ENCODE assay signal across 23 cellular contexts in the genomic region with DNA sequence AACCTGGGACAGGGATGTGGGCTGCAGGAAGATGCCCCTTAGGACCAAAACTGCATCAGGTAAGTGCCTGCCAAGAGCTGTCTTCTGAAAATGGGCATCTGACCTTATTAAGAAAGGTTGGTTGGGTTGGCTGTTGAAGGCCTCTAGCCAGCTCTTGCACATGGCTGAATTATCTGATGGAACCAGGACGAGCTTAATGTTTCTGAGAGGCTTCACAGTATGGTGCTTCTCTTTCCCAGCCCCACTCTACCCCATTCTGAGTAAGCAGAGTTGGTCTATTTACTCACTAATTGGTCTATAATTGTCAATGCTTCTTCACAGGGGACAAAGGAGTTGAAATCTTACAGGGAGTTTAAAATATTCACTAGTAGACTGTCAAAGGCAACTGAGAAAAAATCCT.
"Had no signal": no experiment of that assay in that cellular context is flagged by ENCODE, and none has a peak within 500 bp of the region (broad histone marks: within the 10 kb centered on the region; RNA-seq: fewer than 3 reads in every experiment).

No MANE protein-coding gene starts in this region.

- DNase-seq: activated CD4-positive, alpha-beta T cell treated with anti-CD3 and anti-CD28 coated beads for 48 hours; activated CD4-positive, alpha-beta T cell treated with anti-CD3 and anti-CD28 coated beads, Interleukin-2, amount 50 U/mL, for 48 hours; activated CD4-positive, CD25-positive, alpha-beta regulatory T cell treated with anti-CD3 and anti-CD28 coated beads, Interleukin-2, amount 50 U/mL, for 72 hours; activated CD8-positive, alpha-beta memory T cell treated with anti-CD3 and anti-CD28 coated beads, Interleukin-2, amount 10 ng/mL, durations not matched to agents 7 days and 5 days; activated effector memory CD4-positive, alpha-beta T cell treated with anti-CD3 and anti-CD28 coated beads, Interleukin-2, amount 50 U/mL, for 16 hours; activated naive CD4-positive, alpha-beta T cell treated with Interleukin-2 at 50 U/mL for 16 hours; activated T-cell treated with anti-CD3 and anti-CD28 coated beads, Interleukin-2, amount 50 U/mL, for 24 hours; amygdala; KG1; NCI-H1092 treated with DMSO at 0.1 percent for 48 hours; NCI-H1436; NCI-H1694 treated with DMSO at 0.1 percent for 48 hours; NCI-H2029 treated with DMSO at 0.1 percent for 48 hours; NCI-H446; NCI-H524; NCI-H82; PC-3; SHP77 treated with DMSO at 0.1 percent for 48 hours had no signal

- H3K27ac Mint-ChIP-seq: activated CD8-positive, alpha-beta memory T cell treated with anti-CD3 and anti-CD28 coated beads, Interleukin-2, amount 10 ng/mL, durations not matched to agents 7 days and 5 days; activated naive CD4-positive, alpha-beta T cell treated with anti-CD3 and anti-CD28 coated beads, Interleukin-2, amount 50 U/mL, for 72 hours; activated T-cell treated with anti-CD3 and anti-CD28 coated beads, Interleukin-2, amount 50 U/mL, for 24 hours; brain; IgD-negative memory B cell; T-helper 1 cell treated with Interleukin-12 subunit alpha and Interleukin-12 subunit beta and Interleukin-4 antibody, amounts not matched to agents 30 μg/mL and 1 μg/mL, for 36 hours had no signal

- H3K4me3 Mint-ChIP-seq: activated CD8-positive, alpha-beta memory T cell treated with anti-CD3 and anti-CD28 coated beads, Interleukin-2, amount 10 ng/mL, durations not matched to agents 7 days and 5 days; activated T-cell treated with anti-CD3 and anti-CD28 coated beads, Interleukin-2, amount 50 U/mL, for 24 hours; brain; central memory CD8-positive, alpha-beta T cell; IgD-negative memory B cell; T-helper 1 cell treated with Interleukin-12 subunit alpha and Interleukin-12 subunit beta and Interleukin-4 antibody, amounts not matched to agents 30 μg/mL and 1 μg/mL, for 36 hours had no signal

- ATAC-seq: activated CD8-positive, alpha-beta memory T cell treated with anti-CD3 and anti-CD28 coated beads, Interleukin-2, amount 10 ng/mL, durations not matched to agents 7 days and 5 days; activated naive CD4-positive, alpha-beta T cell treated with anti-CD3 and anti-CD28 coated beads, Interleukin-2, amount 50 U/mL, for 72 hours; PC-3 had no signal

- H3K4me1 Mint-ChIP-seq: activated CD8-positive, alpha-beta memory T cell treated with anti-CD3 and anti-CD28 coated beads, Interleukin-2, amount 10 ng/mL, durations not matched to agents 7 days and 5 days; brain; central memory CD8-positive, alpha-beta T cell; IgD-negative memory B cell had no signal

- H3K36me3 Mint-ChIP-seq: activated CD8-positive, alpha-beta memory T cell treated with anti-CD3 and anti-CD28 coated beads, Interleukin-2, amount 10 ng/mL, durations not matched to agents 7 days and 5 days; activated naive CD4-positive, alpha-beta T cell treated with anti-CD3 and anti-CD28 coated beads, Interleukin-2, amount 50 U/mL, for 72 hours; brain had no signal

- H3K9me3 Mint-ChIP-seq: activated naive CD4-positive, alpha-beta T cell treated with anti-CD3 and anti-CD28 coated beads, Interleukin-2, amount 50 U/mL, for 72 hours; activated T-cell treated with anti-CD3 and anti-CD28 coated beads, Interleukin-2, amount 50 U/mL, for 24 hours; brain; central memory CD8-positive, alpha-beta T cell; IgD-negative memory B cell; T-helper 1 cell treated with Interleukin-12 subunit alpha and Interleukin-12 subunit beta and Interleukin-4 antibody, amounts not matched to agents 30 μg/mL and 1 μg/mL, for 36 hours had no signal
